28 cellular contexts compared by ENCODE assay signal in the genomic region with DNA sequence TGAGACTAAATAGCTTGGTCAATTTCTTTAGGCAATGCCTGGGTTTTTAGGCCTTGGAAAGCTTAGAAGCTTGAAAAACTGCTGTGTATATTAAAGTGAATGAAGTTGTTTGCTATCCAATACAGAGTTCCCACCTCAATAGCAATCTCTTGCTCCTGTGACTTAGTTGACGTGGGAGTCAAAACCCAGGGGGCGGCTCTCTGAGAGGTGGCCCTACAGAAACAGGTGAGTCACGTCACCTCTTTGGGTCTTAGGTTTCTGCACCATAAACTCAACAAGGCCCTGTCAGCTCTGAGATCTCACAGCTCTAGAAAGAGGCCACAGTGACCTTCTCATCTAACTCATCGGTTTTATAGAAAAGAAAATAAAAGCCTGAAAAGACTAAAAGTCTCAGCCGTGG.
"Had no signal": no experiment of that assay in that cellular context is flagged by ENCODE, and none has a peak within 500 bp of the region (broad histone marks: within the 10 kb centered on the region; RNA-seq: fewer than 3 reads in every experiment).

No MANE protein-coding gene starts in this region.

- H3K27ac Mint-ChIP-seq: activated B cell treated with CpG ODN at 0.5 μM for 24 hours; activated CD4-positive, alpha-beta memory T cell treated with anti-CD3 and anti-CD28 coated beads for 36 hours; activated CD4-positive, alpha-beta T cell treated with anti-CD3 and anti-CD28 coated beads, Interleukin-2, amount 10 ng/mL, durations not matched to agents 24 days and 14 days; activated naive CD4-positive, alpha-beta T cell treated with anti-CD3 and anti-CD28 coated beads for 36 hours; activated naive CD8-positive, alpha-beta T cell; activated T-cell treated with anti-CD3 and anti-CD28 coated beads, Interleukin-2, amount 50 U/mL, for 24 hours; activated T-helper 1 cell treated with anti-CD3 and anti-CD28 coated beads, Interleukin-12 subunit alpha, Interleukin-12 subunit beta, Interleukin-2, Interleukin-4 antibody, amounts not matched to agents 30 ng/mL and 10 ng/mL and 1 ng/mL, durations not matched to agents 14 hours and 24 hours and 36 hours; IgD-negative memory B cell; T-cell had no signal

- H3K4me3 ChIP-seq: SK-N-MC had no signal

- H3K27me3 Mint-ChIP-seq: activated B cell treated with CpG ODN at 0.5 μM for 24 hours; activated CD4-positive, alpha-beta T cell treated with anti-CD3 and anti-CD28 coated beads, Interleukin-2, amount 10 ng/mL, durations not matched to agents 24 days and 14 days; activated naive CD8-positive, alpha-beta T cell; activated T-cell treated with anti-CD3 and anti-CD28 coated beads, Interleukin-2, amount 50 U/mL, for 24 hours; IgD-negative memory B cell had no signal

- ATAC-seq: Panc1, Right ventricle myocardium inferior, T-cell had no signal

- H3K36me3 Mint-ChIP-seq: activated CD4-positive, alpha-beta memory T cell treated with anti-CD3 and anti-CD28 coated beads for 36 hours; T-cell had no signal

- FAIRE-seq: astrocyte, TTC549 had no signal

- H3K9me3 Mint-ChIP-seq: activated B cell treated with CpG ODN at 0.5 μM for 24 hours; activated CD4-positive, alpha-beta memory T cell treated with anti-CD3 and anti-CD28 coated beads for 36 hours; activated CD4-positive, alpha-beta T cell treated with anti-CD3 and anti-CD28 coated beads, Interleukin-2, amount 10 ng/mL, durations not matched to agents 24 days and 14 days; activated naive CD4-positive, alpha-beta T cell treated with anti-CD3 and anti-CD28 coated beads for 36 hours; activated T-cell treated with anti-CD3 and anti-CD28 coated beads, Interleukin-2, amount 50 U/mL, for 24 hours; activated T-helper 1 cell treated with anti-CD3 and anti-CD28 coated beads, Interleukin-12 subunit alpha, Interleukin-12 subunit beta, Interleukin-2, Interleukin-4 antibody, amounts not matched to agents 30 ng/mL and 10 ng/mL and 1 ng/mL, durations not matched to agents 14 hours and 24 hours and 36 hours; brain; IgD-negative memory B cell; T-cell had no signal

- H3K4me3 Mint-ChIP-seq: activated B cell treated with CpG ODN at 0.5 μM for 24 hours; activated CD4-positive, alpha-beta memory T cell treated with anti-CD3 and anti-CD28 coated beads for 36 hours; activated CD4-positive, alpha-beta T cell treated with anti-CD3 and anti-CD28 coated beads, Interleukin-2, amount 10 ng/mL, durations not matched to agents 24 days and 14 days; activated naive CD4-positive, alpha-beta T cell treated with anti-CD3 and anti-CD28 coated beads for 36 hours; activated naive CD8-positive, alpha-beta T cell; activated T-cell treated with anti-CD3 and anti-CD28 coated beads, Interleukin-2, amount 50 U/mL, for 24 hours; activated T-helper 1 cell treated with anti-CD3 and anti-CD28 coated beads, Interleukin-12 subunit alpha, Interleukin-12 subunit beta, Interleukin-2, Interleukin-4 antibody, amounts not matched to agents 30 ng/mL and 10 ng/mL and 1 ng/mL, durations not matched to agents 14 hours and 24 hours and 36 hours; brain; IgD-negative memory B cell; T-cell had no signal

- H3K27ac ChIP-seq: SK-N-MC had no signal

- DNase-seq: activated B cell treated with CpG ODN at 0.5 μM for 24 hours; activated CD4-positive, alpha-beta memory T cell treated with anti-CD3 and anti-CD28 coated beads for 36 hours; activated CD4-positive, alpha-beta T cell treated with anti-CD3 and anti-CD28 coated beads for 1 hour; activated CD4-positive, alpha-beta T cell treated with anti-CD3 and anti-CD28 coated beads, Interleukin-2, amount 10 ng/mL, durations not matched to agents 24 days and 14 days; activated gamma-delta T cell; activated naive CD4-positive, alpha-beta T cell treated with anti-CD3 and anti-CD28 coated beads for 36 hours; activated T-cell treated with anti-CD3 and anti-CD28 coated beads, Interleukin-2, amount 50 U/mL, for 24 hours; amygdala; NCI-H1092; NCI-H1417; NCI-H1930; NCI-H510A treated with DMSO at 0.1 percent for 48 hours; NCI-H69; NK-92 treated with Interleukin-12 subunit alpha and Interleukin-12 subunit beta, amount 100 ng/mL, for 24 hours; OCI-M1; RPMI8226; T-cell; T-helper 2 cell; T1000 had no signal

- H3K4me1 Mint-ChIP-seq: activated B cell treated with CpG ODN at 0.5 μM for 24 hours, IgD-negative memory B cell, T-cell had no signal
